ENCODE assay signal across 8 cellular contexts in the genomic region with DNA sequence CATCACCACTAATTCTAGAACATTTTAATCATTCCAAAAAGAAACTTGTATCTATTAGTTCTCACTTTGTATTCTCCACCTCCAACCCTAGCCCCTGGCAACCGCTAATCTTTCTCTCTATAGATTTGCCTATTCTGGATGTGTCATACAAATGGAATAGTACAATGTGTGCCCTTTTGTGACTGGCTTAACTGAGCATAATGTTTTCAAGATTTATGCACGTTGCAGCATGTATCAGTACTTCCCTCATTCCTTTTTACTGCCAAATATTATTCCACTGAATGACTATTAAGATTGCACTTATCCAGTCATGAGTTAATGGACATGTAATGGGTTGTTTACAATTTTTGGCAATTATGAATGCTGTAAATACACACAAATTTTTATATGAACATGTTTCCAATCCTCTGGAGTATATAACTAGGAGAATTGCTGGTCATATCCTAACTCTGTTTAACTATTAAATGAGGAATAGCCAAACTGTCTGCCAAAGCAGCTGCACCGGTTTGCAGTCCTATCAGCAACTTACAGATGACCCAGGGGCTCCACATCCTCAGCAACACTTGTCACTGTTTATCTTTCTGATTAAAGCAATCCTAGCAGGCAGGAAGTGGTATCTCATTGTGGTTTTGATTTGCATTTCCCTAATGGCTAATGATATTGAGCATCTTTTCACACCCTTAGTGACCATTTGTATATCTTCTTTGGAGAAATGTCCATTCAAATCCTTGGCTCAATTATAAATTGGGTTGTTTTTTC. TPM values are rescaled to one million over a fixed set of nuclear protein-coding genes. Genes with fewer than 3 reads are reported as not detected.
DNase-seq lines count a peak whose midpoint lies in the region; ATAC-seq and TF ChIP-seq lines count a peak whose summit lies in the region.
"Had no signal": no experiment of that assay in that cellular context is flagged by ENCODE, and none has a peak within 500 bp of the region (broad histone marks: within the 10 kb centered on the region; RNA-seq: fewer than 3 reads in every experiment).

No MANE protein-coding gene starts in this region.

- peak in 67 of 76 experiments; percentile 5 to 83 (median 43) for DNase-seq in HUDEP-2 (lab: John Stamatoyannopoulos, UW; ENCODE audit: unreplicated experiment in 76 of 76)
- DNase-seq in erythroblast (lab: John Stamatoyannopoulos, UW), result peak; percentile 85 to 93
- DNase-seq in activated CD4-positive, alpha-beta T cell treated with anti-CD3 and anti-CD28 coated beads for 1 hour, result no peak
- no peak for DNase-seq in GM19238 (ENCODE audit: insufficient read length, low spot score)
- no peak for DNase-seq in progenitor cell of endocrine pancreas (ENCODE audit: low spot score, unreplicated experiment)

- TF ChIP-seq CTCF in progenitor cell of endocrine pancreas (IDR thresholded peaks at IDR 0.05; ENCODE audit: unreplicated experiment), result no peak

- ATAC-seq in GM18861 (IDR thresholded peaks at IDR 0.05; ENCODE audit: unreplicated experiment) (peak; percentile 92), GM21723 (IDR thresholded peaks at IDR 0.05; ENCODE audit: unreplicated experiment) (peak; percentile 79)

- H3K36me3 Mint-ChIP-seq in progenitor cell of endocrine pancreas (ENCODE audit: insufficient read depth), result peaks cover 7% of the 10 kb centered on the region

- H3K4me3 Mint-ChIP-seq in progenitor cell of endocrine pancreas (ENCODE audit: low read depth), result no peak overlapping the region
- H3K4me3 Mint-ChIP-seq: T-helper 1 cell treated with Interleukin-12 subunit alpha and Interleukin-12 subunit beta and Interleukin-4 antibody, amounts not matched to agents 30 μg/mL and 1 μg/mL, for 36 hours had no signal

- peaks cover 7% of the 10 kb centered on the region for H3K4me1 Mint-ChIP-seq in progenitor cell of endocrine pancreas (ENCODE audit: low read depth)

- no peak overlapping the region for H3K27ac Mint-ChIP-seq in progenitor cell of endocrine pancreas
- H3K27ac Mint-ChIP-seq: T-helper 1 cell treated with Interleukin-12 subunit alpha and Interleukin-12 subunit beta and Interleukin-4 antibody, amounts not matched to agents 30 μg/mL and 1 μg/mL, for 36 hours had no signal

- H3K27me3 Mint-ChIP-seq in progenitor cell of endocrine pancreas, result no peaks in the 10 kb centered on the region

- H3K9me3 Mint-ChIP-seq in progenitor cell of endocrine pancreas (ENCODE audit: low read depth), result peaks cover 3% of the 10 kb centered on the region

- TF ChIP-seq POLR2A in erythroblast (IDR thresholded peaks at IDR 0.05; ENCODE audit: low read length), result no peak

RNA-seq across cellular contexts. Expression of a gene that starts 42.9 kb away (rescaled TPM):
- total RNA-seq in progenitor cell of endocrine pancreas, result 64.6 and 66.1 TPM in 2 replicates

Comparison
In these comparisons a context has a peak if more than half of its experiments do, and no peak if none do; other contexts are left out.
1. DNase-seq: peak in HUDEP-2 (67 of 76) and erythroblast (2 of 2); none in activated CD4-positive, alpha-beta T cell treated with anti-CD3 and anti-CD28 coated beads for 1 hour (single experiment), GM19238 (single experiment) and progenitor cell of endocrine pancreas (single experiment).